ENCODE assay signal across 8 cellular contexts in genomic region chr17:8210761-8211458, GRCh38. TPM values are rescaled to one million over a fixed set of nuclear protein-coding genes. Genes with fewer than 3 reads are reported as not detected.
A peak's percentile ranks its signal among the peaks of the same experiment; 100 is the strongest.
DNase-seq lines count a peak whose midpoint lies in the region; ATAC-seq, FAIRE-seq and TF ChIP-seq lines count a peak whose summit lies in the region.

No MANE protein-coding gene starts in this region.

- no peaks in the 10 kb centered on the region for H3K27me3 ChIP-seq in gastroesophageal sphincter

- TF ChIP-seq POLR2A in gastroesophageal sphincter (IDR thresholded peaks at IDR 0.05) (no peak), H54 (IDR thresholded peaks at IDR 0.05; ENCODE audit: low read depth, low read length) (no peak)

- peak overlapping the region; percentile 90 for H3K4me3 Mint-ChIP-seq in activated T-cell treated with anti-CD3 and anti-CD28 coated beads, Interleukin-2, amount 50 U/mL, for 4 hours
- peak overlapping the region; percentile 97 for H3K4me3 Mint-ChIP-seq in T-helper 17 cell

- H3K27ac Mint-ChIP-seq in T-helper 17 cell: peak overlapping the region; percentile 93

- DNase-seq in activated T-cell treated with anti-CD3 and anti-CD28 coated beads, Interleukin-2, amount 50 U/mL, for 4 hours: no peak
- DNase-seq in activated T-cell treated with anti-CD3 and anti-CD28 coated beads, Interleukin-2, amount 50 U/mL, for 1 hour: no peak
- no peak for DNase-seq in T-helper 17 cell
- DNase-seq in skeletal muscle cell (ENCODE audit: low read depth): no peak
- no peak for DNase-seq in DMS53 (lab: John Stamatoyannopoulos, UW)
- DNase-seq in H54 (ENCODE audit: insufficient read length, low spot score): no peak

- peaks cover 0 to 15% (median 6%) of the 10 kb centered on the region in 3 donors for H3K4me1 ChIP-seq in gastroesophageal sphincter

- no peaks in the 10 kb centered on the region for H3K27me3 Mint-ChIP-seq in activated T-cell treated with anti-CD3 and anti-CD28 coated beads, Interleukin-2, amount 50 U/mL, for 4 hours (ENCODE audit: low read depth)
- no peaks in the 10 kb centered on the region for H3K27me3 Mint-ChIP-seq in T-helper 17 cell

- no peaks in the 10 kb centered on the region for H3K9me3 ChIP-seq in T-helper 17 cell (ENCODE audit: control insufficient read depth, low read length, poor library complexity, severe bottlenecking)
- H3K9me3 ChIP-seq in gastroesophageal sphincter: no peaks in the 10 kb centered on the region

- H3K36me3 ChIP-seq in gastroesophageal sphincter: no peaks in the 10 kb centered on the region

- H3K27ac ChIP-seq in gastroesophageal sphincter: peak overlapping the region; percentile 66 to 87 (median 79)

- H3K4me1 Mint-ChIP-seq in activated T-cell treated with anti-CD3 and anti-CD28 coated beads, Interleukin-2, amount 50 U/mL, for 4 hours (ENCODE audit: low read depth): peaks cover 14% of the 10 kb centered on the region
- H3K4me1 Mint-ChIP-seq in T-helper 17 cell: peaks cover 18% of the 10 kb centered on the region

- no peak for TF ChIP-seq EP300 in gastroesophageal sphincter (IDR thresholded peaks at IDR 0.05)

- WGBS in gastroesophageal sphincter (ENCODE audit: low coverage in 1 of 2), 2 donors: 11% methylated on average over 7 to 22 of the region's 22 CpGs

- TF ChIP-seq CTCF in gastroesophageal sphincter (IDR thresholded peaks at IDR 0.05): no peak

- no peaks in the 10 kb centered on the region for H3K9me3 Mint-ChIP-seq in activated T-cell treated with anti-CD3 and anti-CD28 coated beads, Interleukin-2, amount 50 U/mL, for 4 hours

- ATAC-seq in activated T-cell treated with anti-CD3 and anti-CD28 coated beads, Interleukin-2, amount 50 U/mL, for 4 hours: peak in 1 of 2 donors; percentile 4
- no peak for ATAC-seq in T-helper 17 cell
- ATAC-seq in gastroesophageal sphincter: no peak
- ATAC-seq in HG03039 (IDR thresholded peaks at IDR 0.05; ENCODE audit: unreplicated experiment): no peak

- no peak for FAIRE-seq in H54 (lab: Jason Lieb, UNC)

- H3K36me3 Mint-ChIP-seq in activated T-cell treated with anti-CD3 and anti-CD28 coated beads, Interleukin-2, amount 50 U/mL, for 4 hours (ENCODE audit: insufficient read depth): no peaks in the 10 kb centered on the region
- H3K36me3 Mint-ChIP-seq in T-helper 17 cell (ENCODE audit: low read depth): no peaks in the 10 kb centered on the region

- H3K4me3 ChIP-seq in gastroesophageal sphincter: peak overlapping the region; percentile 54 to 61
- peak overlapping the region; percentile 81 for H3K4me3 ChIP-seq in skeletal muscle cell (ENCODE audit: low read depth, low read length)

RNA-seq across cellular contexts. Expression of gene AURKB, which starts 0.5 kb away (rescaled TPM):
- total RNA-seq in activated T-cell treated with anti-CD3 and anti-CD28 coated beads, Interleukin-2, amount 50 U/mL, for 4 hours: 1 to 10 TPM; 6.2 to 6.7 (median 6.7) TPM
- total RNA-seq in T-helper 17 cell (1 to 10 TPM; 2.2 to 2.5 TPM), gastroesophageal sphincter (1 to 10 TPM in 2 of 4 donors, under 1 TPM in 2; 0.54 to 5.3 (median 2.4) TPM)

RNA-seq across cellular contexts. Expression of gene BORCS6, which starts 20.9 kb away (rescaled TPM):
- 1 to 10 TPM; 5.0 to 5.6 (median 5.2) TPM for total RNA-seq in activated T-cell treated with anti-CD3 and anti-CD28 coated beads, Interleukin-2, amount 50 U/mL, for 4 hours
- total RNA-seq in T-helper 17 cell (1 to 10 TPM; 8.3 to 8.7 TPM), gastroesophageal sphincter (10 to 100 TPM in 3 of 4 donors, 1 to 10 TPM in 1; 8.1 to 16.1 (median 12.4) TPM)

RNA-seq across cellular contexts. Expression of gene TMEM107, which starts 34.7 kb away (rescaled TPM):
- total RNA-seq in activated T-cell treated with anti-CD3 and anti-CD28 coated beads, Interleukin-2, amount 50 U/mL, for 4 hours: 10 to 100 TPM; 11.9 to 18.6 (median 18.1) TPM
- 10 to 100 TPM; 33.0 to 33.9 TPM for total RNA-seq in T-helper 17 cell
- total RNA-seq in gastroesophageal sphincter: 10 to 100 TPM; 11.2 to 18.8 (median 15.5) TPM

RNA-seq across cellular contexts. Expression of gene CTC1, which starts 36.9 kb away (rescaled TPM):
- total RNA-seq in activated T-cell treated with anti-CD3 and anti-CD28 coated beads, Interleukin-2, amount 50 U/mL, for 4 hours: 10 to 100 TPM; 51.2 to 56.7 (median 53.9) TPM
- total RNA-seq in T-helper 17 cell (100 to 1,000 TPM; 218 TPM), gastroesophageal sphincter (10 to 100 TPM; 10.8 to 33.9 (median 14.7) TPM)

RNA-seq across cellular contexts. Expression of gene PFAS, which starts 38.2 kb away (rescaled TPM):
- total RNA-seq in activated T-cell treated with anti-CD3 and anti-CD28 coated beads, Interleukin-2, amount 50 U/mL, for 4 hours: 100 to 1,000 TPM; 222 to 271 (median 254) TPM
- total RNA-seq in T-helper 17 cell (10 to 100 TPM; 21.1 to 27.0 TPM), gastroesophageal sphincter (10 to 100 TPM; 10.8 to 28.9 (median 16.0) TPM)
